ENCODE assay signal across 1 cellular context in genomic region chr19:944171-944567, GRCh38.
A peak's percentile ranks its signal among the peaks of the same experiment; 100 is the strongest.
TF ChIP-seq lines count a peak whose summit lies in the region.

No MANE protein-coding gene starts in this region.

TF ChIP-seq in HEK293, 187 proteins besides CTCF, POLR2A, EP300 and RAD21 (continued from another document):
- no peak for TF ChIP-seq ZNF335 (tag by site-specific recombination; conservative IDR thresholded peaks at IDR 0.05)
- 0 out of 2 replicates have a peak, but pooled peaks have one; percentile 41 for TF ChIP-seq HIC1 (tag by site-specific recombination; IDR thresholded peaks at IDR 0.05)
- TF ChIP-seq YY1 (tag by site-specific recombination; IDR thresholded peaks at IDR 0.05): no peak
- peak; percentile 68 for TF ChIP-seq KLF9 (tag by site-specific recombination; IDR thresholded peaks at IDR 0.05; ENCODE audit: low read depth)
- no peak for TF ChIP-seq ZNF23 (tag by site-specific recombination; IDR thresholded peaks at IDR 0.05; ENCODE audit: borderline replicate concordance)
- peak; percentile 94 for TF ChIP-seq EGR2 (tag by site-specific recombination; IDR thresholded peaks at IDR 0.05; ENCODE audit: low read depth)
- TF ChIP-seq, protein P1, sequence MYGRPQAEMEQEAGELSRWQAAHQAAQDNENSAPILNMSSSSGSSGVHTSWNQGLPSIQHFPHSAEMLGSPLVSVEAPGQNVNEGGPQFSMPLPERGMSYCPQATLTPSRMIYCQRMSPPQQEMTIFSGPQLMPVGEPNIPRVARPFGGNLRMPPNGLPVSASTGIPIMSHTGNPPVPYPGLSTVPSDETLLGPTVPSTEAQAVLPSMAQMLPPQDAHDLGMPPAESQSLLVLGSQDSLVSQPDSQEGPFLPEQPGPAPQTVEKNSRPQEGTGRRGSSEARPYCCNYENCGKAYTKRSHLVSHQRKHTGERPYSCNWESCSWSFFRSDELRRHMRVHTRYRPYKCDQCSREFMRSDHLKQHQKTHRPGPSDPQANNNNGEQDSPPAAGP (tag by site-specific recombination; IDR thresholded peaks at IDR 0.05): peak; percentile 91
- TF ChIP-seq ZEB2 (tag by site-specific recombination; IDR thresholded peaks at IDR 0.05): no peak
- peak; percentile 19; the same call in 1 of the 2 replicates for TF ChIP-seq KLF8 (tag by site-specific recombination; IDR thresholded peaks at IDR 0.05)
- peak; percentile 42; the same call in 1 of the 2 replicates for TF ChIP-seq KLF10 (tag by site-specific recombination; IDR thresholded peaks at IDR 0.05)
- TF ChIP-seq ZNF571 (tag by site-specific recombination; IDR thresholded peaks at IDR 0.05): no peak
- peak; percentile 20; the same call in 1 of the 2 replicates for TF ChIP-seq ZNF600 (tag by site-specific recombination; IDR thresholded peaks at IDR 0.05)
- no peak for TF ChIP-seq ZNF549 (tag by site-specific recombination; IDR thresholded peaks at IDR 0.05)
- no peak for TF ChIP-seq ZNF555 (tag by site-specific recombination; conservative IDR thresholded peaks at IDR 0.05)
- peak; percentile 93 for TF ChIP-seq ZFHX2 (tag by site-specific recombination; conservative IDR thresholded peaks at IDR 0.05)
- peak; percentile 41; the same call in 1 of the 2 replicates for TF ChIP-seq KLF16 (tag by site-specific recombination; IDR thresholded peaks at IDR 0.05)
- TF ChIP-seq ZNF324 (tag by site-specific recombination; IDR thresholded peaks at IDR 0.05): no peak
